In the genomic region with DNA sequence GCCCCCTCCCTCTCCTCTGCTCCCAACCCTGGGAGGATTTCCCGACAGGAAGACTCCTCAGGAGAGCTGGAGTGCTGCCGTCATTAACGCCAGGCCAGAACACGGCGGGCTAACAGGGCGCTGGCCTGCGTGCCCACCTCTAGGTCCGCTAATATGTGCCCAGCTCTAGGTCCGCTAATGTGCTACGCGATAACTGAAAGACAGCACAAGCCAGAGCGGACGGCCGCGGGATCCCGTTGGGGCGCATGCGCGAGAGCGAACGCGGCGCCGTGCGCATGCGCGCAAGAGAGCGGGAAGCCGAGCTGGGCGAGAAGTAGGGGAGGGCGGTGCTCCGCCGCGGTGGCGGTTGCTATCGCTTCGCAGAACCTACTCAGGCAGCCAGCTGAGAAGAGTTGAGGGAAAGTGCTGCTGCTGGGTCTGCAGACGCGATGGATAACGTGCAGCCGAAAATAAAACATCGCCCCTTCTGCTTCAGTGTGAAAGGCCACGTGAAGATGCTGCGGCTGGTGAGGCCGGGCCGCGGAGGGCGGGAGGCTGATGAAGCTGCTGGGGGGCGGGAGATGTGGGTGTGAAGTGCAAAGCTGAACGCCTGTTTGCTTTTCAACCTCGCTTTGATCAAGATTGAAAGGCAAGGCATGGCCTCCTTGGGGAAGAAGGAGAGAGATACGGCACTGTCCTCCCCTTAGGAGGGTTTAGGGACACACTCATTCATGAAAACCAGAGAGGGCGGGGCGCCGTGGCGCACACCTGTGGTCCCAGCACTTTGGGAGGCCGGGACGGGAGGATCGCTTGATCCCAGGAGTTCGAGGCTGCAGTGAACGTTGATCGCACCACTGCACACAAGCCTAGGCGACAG, we compare ENCODE assay signal across 1 cellular context.
A peak's percentile ranks its signal among the peaks of the same experiment; 100 is the strongest.
TF ChIP-seq lines count a peak whose summit lies in the region.

A gene with protein sequence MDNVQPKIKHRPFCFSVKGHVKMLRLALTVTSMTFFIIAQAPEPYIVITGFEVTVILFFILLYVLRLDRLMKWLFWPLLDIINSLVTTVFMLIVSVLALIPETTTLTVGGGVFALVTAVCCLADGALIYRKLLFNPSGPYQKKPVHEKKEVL (plus strand): TSS at position 289 of the 856 bp plus-strand sequence. CDS start 140 bp downstream, at position 429.

TF ChIP-seq in SK-N-SH, 30 proteins besides CTCF, POLR2A, EP300 and RAD21 (continued from another document):
- TF ChIP-seq, protein P1, sequence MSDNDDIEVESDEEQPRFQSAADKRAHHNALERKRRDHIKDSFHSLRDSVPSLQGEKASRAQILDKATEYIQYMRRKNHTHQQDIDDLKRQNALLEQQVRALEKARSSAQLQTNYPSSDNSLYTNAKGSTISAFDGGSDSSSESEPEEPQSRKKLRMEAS (IDR thresholded peaks at IDR 0.05; ENCODE audit: low read depth): peak; percentile 99
- no peak for TF ChIP-seq RCOR1 (IDR thresholded peaks at IDR 0.05; ENCODE audit: low read length)
- TF ChIP-seq RXRA (IDR thresholded peaks at IDR 0.05; ENCODE audit: borderline replicate concordance, low read depth): no peak
